ENCODE assay signal across 8 cellular contexts in genomic region chr11:69295995-69296889, GRCh38. TPM values are rescaled to one million over a fixed set of nuclear protein-coding genes. Genes with fewer than 3 reads are reported as not detected.
DNase-seq lines count a peak whose midpoint lies in the region; ATAC-seq and TF ChIP-seq lines count a peak whose summit lies in the region.

No MANE protein-coding gene starts in this region.

- H3K4me1 ChIP-seq in esophagus (ENCODE audit: control insufficient read depth in 2 of 2, insufficient read depth in 2 of 2, low read length in 1 of 2) = peaks cover 8 to 47% of the 10 kb centered on the region in 2 donors

- peak; percentile 87 for DNase-seq in GM03348 (ENCODE audit: low spot score)
- DNase-seq in pons (ENCODE audit: low spot score) = peak; percentile 41
- DNase-seq in NCI-H2227 (lab: John Stamatoyannopoulos, UW; ENCODE audit: unreplicated experiment) = no peak
- DNase-seq in NCI-H1930 (lab: John Stamatoyannopoulos, UW) = no peak

- peaks cover 0 to 3% of the 10 kb centered on the region in 2 donors for H3K36me3 ChIP-seq in esophagus (ENCODE audit: control insufficient read depth in 2 of 2, insufficient read depth in 2 of 2, low read length in 1 of 2)

- no peaks in the 10 kb centered on the region for H3K9me3 ChIP-seq in esophagus (ENCODE audit: control insufficient read depth in 2 of 2, insufficient read depth in 1 of 2, low read depth in 1 of 2, low read length in 1 of 2)

- peak overlapping the region; percentile 32 to 36 for H3K4me3 ChIP-seq in esophagus (ENCODE audit: low read depth in 1 of 2, low read length in 2 of 2)

- ATAC-seq in GM18861 (IDR thresholded peaks at IDR 0.05; ENCODE audit: unreplicated experiment) (no peak), HG03469 (IDR thresholded peaks at IDR 0.05; ENCODE audit: unreplicated experiment) (no peak)

- H3K27ac ChIP-seq in esophagus (ENCODE audit: low read depth in 2 of 2, low read length in 1 of 2) = peak overlapping the region; percentile 91 to 95

- no peaks in the 10 kb centered on the region for H3K27me3 ChIP-seq in esophagus (ENCODE audit: control insufficient read depth in 1 of 2, insufficient read depth in 2 of 2, low read length in 2 of 2)

- WGBS in esophagus, 2 donors = 78 to 84% methylated on average over 18 of the region's 18 CpGs

TF ChIP-seq in PFSK-1, 5 proteins besides CTCF, POLR2A, EP300 and RAD21:
- TF ChIP-seq POLR2AphosphoS5 (IDR thresholded peaks at IDR 0.05; ENCODE audit: low read depth, low read length) = no peak
- peak; percentile 14; the same call in 1 of the 2 replicates for TF ChIP-seq TAF1 (IDR thresholded peaks at IDR 0.05; ENCODE audit: borderline replicate concordance, insufficient read depth, low read length)
- TF ChIP-seq FOXP2 (optimal IDR thresholded peaks at IDR 0.05; ENCODE audit: borderline replicate concordance, extremely low read depth, extremely low read length, insufficient read depth) = no peak
- TF ChIP-seq, protein P1, sequence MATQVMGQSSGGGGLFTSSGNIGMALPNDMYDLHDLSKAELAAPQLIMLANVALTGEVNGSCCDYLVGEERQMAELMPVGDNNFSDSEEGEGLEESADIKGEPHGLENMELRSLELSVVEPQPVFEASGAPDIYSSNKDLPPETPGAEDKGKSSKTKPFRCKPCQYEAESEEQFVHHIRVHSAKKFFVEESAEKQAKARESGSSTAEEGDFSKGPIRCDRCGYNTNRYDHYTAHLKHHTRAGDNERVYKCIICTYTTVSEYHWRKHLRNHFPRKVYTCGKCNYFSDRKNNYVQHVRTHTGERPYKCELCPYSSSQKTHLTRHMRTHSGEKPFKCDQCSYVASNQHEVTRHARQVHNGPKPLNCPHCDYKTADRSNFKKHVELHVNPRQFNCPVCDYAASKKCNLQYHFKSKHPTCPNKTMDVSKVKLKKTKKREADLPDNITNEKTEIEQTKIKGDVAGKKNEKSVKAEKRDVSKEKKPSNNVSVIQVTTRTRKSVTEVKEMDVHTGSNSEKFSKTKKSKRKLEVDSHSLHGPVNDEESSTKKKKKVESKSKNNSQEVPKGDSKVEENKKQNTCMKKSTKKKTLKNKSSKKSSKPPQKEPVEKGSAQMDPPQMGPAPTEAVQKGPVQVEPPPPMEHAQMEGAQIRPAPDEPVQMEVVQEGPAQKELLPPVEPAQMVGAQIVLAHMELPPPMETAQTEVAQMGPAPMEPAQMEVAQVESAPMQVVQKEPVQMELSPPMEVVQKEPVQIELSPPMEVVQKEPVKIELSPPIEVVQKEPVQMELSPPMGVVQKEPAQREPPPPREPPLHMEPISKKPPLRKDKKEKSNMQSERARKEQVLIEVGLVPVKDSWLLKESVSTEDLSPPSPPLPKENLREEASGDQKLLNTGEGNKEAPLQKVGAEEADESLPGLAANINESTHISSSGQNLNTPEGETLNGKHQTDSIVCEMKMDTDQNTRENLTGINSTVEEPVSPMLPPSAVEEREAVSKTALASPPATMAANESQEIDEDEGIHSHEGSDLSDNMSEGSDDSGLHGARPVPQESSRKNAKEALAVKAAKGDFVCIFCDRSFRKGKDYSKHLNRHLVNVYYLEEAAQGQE (IDR thresholded peaks at IDR 0.05; ENCODE audit: insufficient read depth in 1 of 2, low read depth in 2 of 2, low read length in 2 of 2) = no peak
- TF ChIP-seq SIN3A (IDR thresholded peaks at IDR 0.05; ENCODE audit: borderline replicate concordance, insufficient read depth, low read length) = no peak

RNA-seq across cellular contexts. Expression of gene MYEOV, which starts 2.3 kb away (rescaled TPM):
- 40.2 TPM for polyA plus RNA-seq in PFSK-1 (2012; ENCODE audit: insufficient read length, low read depth)
- 10 to 100 TPM; 18.3 to 32.2 TPM for polyA plus RNA-seq in esophagus

Comparison
In these comparisons a context has a peak if more than half of its experiments do, and no peak if none do; other contexts are left out.
1. DNase-seq: peak in GM03348 (single experiment) and pons (single experiment); none in NCI-H2227 (single experiment) and NCI-H1930 (0 of 2).